In genomic region chr4:85142451-85142850, GRCh38 we compare ENCODE assay signal across 29 cellular contexts.
"Had no signal": no experiment of that assay in that cellular context is flagged by ENCODE, and none has a peak within 500 bp of the region (broad histone marks: within the 10 kb centered on the region; RNA-seq: fewer than 3 reads in every experiment).

No MANE protein-coding gene starts in this region.

- H3K27me3 ChIP-seq: adrenal gland, ascending aorta, dorsolateral prefrontal cortex, hepatocyte, left lung, sigmoid colon, testis had no signal

- H3K27ac ChIP-seq: adrenal gland, ascending aorta, brain microvascular endothelial cell, dorsolateral prefrontal cortex, hepatocyte, left lung, sigmoid colon, testis, VCaP had no signal

- ATAC-seq: activated CD4-positive, CD25-positive, alpha-beta regulatory T cell treated with anti-CD3 and anti-CD28 coated beads, Interleukin-2, amount 50 U/mL, for 24 hours; activated T-helper 17 cell treated with anti-CD3 and anti-CD28 coated beads, Interleukin-2, amount 50 U/mL, for 72 hours; effector memory CD8-positive, alpha-beta T cell; esophagus mucosa; left lung; natural killer cell; stimulated activated memory B cell treated with anti-CD40 and anti-IgM and Interleukin-4, amounts not matched to agents 10 μg/mL and 1 μg/mL and 100 μg/mL, for 72 hours had no signal

- H3K36me3 Mint-ChIP-seq: activated naive CD8-positive, alpha-beta T cell; immature natural killer cell; mesothelial cell of epicardium; natural killer cell; stimulated activated memory B cell treated with anti-CD40 and anti-IgM and Interleukin-4, amounts not matched to agents 10 μg/mL and 1 μg/mL and 100 μg/mL, for 72 hours had no signal

- H3K4me1 Mint-ChIP-seq: activated CD4-positive, alpha-beta T cell treated with anti-CD3 and anti-CD28 coated beads, Interleukin-2, amount 10 ng/mL, durations not matched to agents 7 days and 5 days; activated T-helper 17 cell treated with anti-CD3 and anti-CD28 coated beads, Interleukin-2, amount 50 U/mL, for 72 hours; immature natural killer cell; mesothelial cell of epicardium; natural killer cell had no signal

- H3K4me2 ChIP-seq: hepatocyte, smooth muscle cell had no signal

- H3K79me2 ChIP-seq: hepatocyte had no signal

- H3K4me3 Mint-ChIP-seq: activated CD4-positive, alpha-beta T cell treated with anti-CD3 and anti-CD28 coated beads, Interleukin-2, amount 10 ng/mL, durations not matched to agents 7 days and 5 days; activated naive CD8-positive, alpha-beta T cell; activated T-helper 17 cell treated with anti-CD3 and anti-CD28 coated beads, Interleukin-2, amount 50 U/mL, for 72 hours; effector memory CD8-positive, alpha-beta T cell; immature natural killer cell; mesothelial cell of epicardium; natural killer cell; stimulated activated memory B cell treated with anti-CD40 and anti-IgM and Interleukin-4, amounts not matched to agents 10 μg/mL and 1 μg/mL and 100 μg/mL, for 72 hours; T-helper 2 cell treated with Interferon-gamma antibody and Interleukin-4, amounts not matched to agents 5 μg/mL and 100 μg/mL, for 36 hours had no signal

- H3K27ac Mint-ChIP-seq: activated CD4-positive, alpha-beta T cell treated with anti-CD3 and anti-CD28 coated beads, Interleukin-2, amount 10 ng/mL, durations not matched to agents 7 days and 5 days; activated naive CD8-positive, alpha-beta T cell; activated T-helper 17 cell treated with anti-CD3 and anti-CD28 coated beads, Interleukin-2, amount 50 U/mL, for 72 hours; effector memory CD8-positive, alpha-beta T cell; immature natural killer cell; mesothelial cell of epicardium; natural killer cell; progenitor cell of endocrine pancreas; stimulated activated memory B cell treated with anti-CD40 and anti-IgM and Interleukin-4, amounts not matched to agents 10 μg/mL and 1 μg/mL and 100 μg/mL, for 72 hours; T-helper 2 cell treated with Interferon-gamma antibody and Interleukin-4, amounts not matched to agents 5 μg/mL and 100 μg/mL, for 36 hours had no signal

- H3K27me3 Mint-ChIP-seq: activated CD4-positive, alpha-beta T cell treated with anti-CD3 and anti-CD28 coated beads, Interleukin-2, amount 10 ng/mL, durations not matched to agents 7 days and 5 days; activated T-helper 17 cell treated with anti-CD3 and anti-CD28 coated beads, Interleukin-2, amount 50 U/mL, for 72 hours; effector memory CD8-positive, alpha-beta T cell; progenitor cell of endocrine pancreas had no signal

- H2AFZ ChIP-seq: hepatocyte had no signal

- H3K9me3 Mint-ChIP-seq: activated CD4-positive, alpha-beta T cell treated with anti-CD3 and anti-CD28 coated beads, Interleukin-2, amount 10 ng/mL, durations not matched to agents 7 days and 5 days; activated T-helper 17 cell treated with anti-CD3 and anti-CD28 coated beads, Interleukin-2, amount 50 U/mL, for 72 hours; stimulated activated memory B cell treated with anti-CD40 and anti-IgM and Interleukin-4, amounts not matched to agents 10 μg/mL and 1 μg/mL and 100 μg/mL, for 72 hours; T-helper 2 cell treated with Interferon-gamma antibody and Interleukin-4, amounts not matched to agents 5 μg/mL and 100 μg/mL, for 36 hours had no signal

- H3K36me3 ChIP-seq: adrenal gland, ascending aorta, brain microvascular endothelial cell, left lung, sigmoid colon had no signal

- H3K4me1 ChIP-seq: adrenal gland, ascending aorta, left lung, testis had no signal

- H3K4me3 ChIP-seq: adrenal gland, ascending aorta, hepatocyte, left lung, sigmoid colon, smooth muscle cell, testis had no signal

- H3K9me3 ChIP-seq: adrenal gland, ascending aorta, left lung, sigmoid colon, testis had no signal

- DNase-seq: activated CD4-positive, alpha-beta T cell treated with anti-CD3 and anti-CD28 coated beads, Interleukin-2, amount 10 ng/mL, durations not matched to agents 7 days and 5 days; activated T-cell treated with anti-CD3 and anti-CD28 coated beads, Interleukin-2, amount 50 U/mL, for 1 hour; adrenal gland; brain microvascular endothelial cell; central memory CD4-positive, alpha-beta T cell; dorsolateral prefrontal cortex; effector memory CD8-positive, alpha-beta T cell; foreskin melanocyte; immature natural killer cell; kidney glomerular epithelial cell; left lung; natural killer cell; retina; sigmoid colon; stimulated activated CD4-positive, alpha-beta T cell treated with anti-CD3 and anti-CD28 coated beads, Interleukin-15, amount 100 ng/mL, for 24 hours; testis; trophoblast cell had no signal
